ENCODE assay signal across 28 cellular contexts in the genomic region with DNA sequence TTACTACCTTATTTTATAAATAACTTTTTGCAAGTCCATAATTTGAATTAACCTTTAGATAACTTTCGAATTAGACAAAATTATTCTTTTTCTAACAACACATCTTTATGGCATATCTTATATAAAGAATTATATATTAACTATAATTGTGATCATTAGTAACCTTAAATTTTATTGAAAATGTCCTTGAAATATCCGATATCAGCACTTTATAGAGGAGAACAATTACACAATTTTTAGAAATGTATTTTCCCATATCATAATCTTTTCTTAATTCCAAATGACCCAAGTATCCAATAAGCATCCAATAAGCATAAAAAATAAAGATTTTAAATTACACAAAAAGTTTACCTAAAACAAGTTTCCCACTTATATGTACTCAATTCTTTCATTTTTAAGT.
"Had no signal": no experiment of that assay in that cellular context is flagged by ENCODE, and none has a peak within 500 bp of the region (broad histone marks: within the 10 kb centered on the region; RNA-seq: fewer than 3 reads in every experiment).

No MANE protein-coding gene starts in this region.

- ATAC-seq: activated CD8-positive, alpha-beta T cell treated with anti-CD3 and anti-CD28 coated beads, Interleukin-2, amount 10 ng/mL, durations not matched to agents 7 days and 5 days; Panc1; SK-N-SH treated with all-trans-retinoic acid at 6 μM for 48 hours; WTC11 had no signal

- H3K4me3 Mint-ChIP-seq: activated CD8-positive, alpha-beta T cell treated with anti-CD3 and anti-CD28 coated beads, Interleukin-2, amount 10 ng/mL, durations not matched to agents 7 days and 5 days; activated naive CD8-positive, alpha-beta T cell treated with anti-CD3 and anti-CD28 coated beads, Interleukin-2, amount 10 ng/mL, durations not matched to agents 7 days and 5 days; WTC11 had no signal

- H3K4me3 ChIP-seq: adrenal gland, SJSA1 had no signal

- H3K27me3 ChIP-seq: adrenal gland, SJSA1 had no signal

- H3K27ac Mint-ChIP-seq: activated CD8-positive, alpha-beta T cell treated with anti-CD3 and anti-CD28 coated beads, Interleukin-2, amount 10 ng/mL, durations not matched to agents 7 days and 5 days; activated naive CD8-positive, alpha-beta T cell treated with anti-CD3 and anti-CD28 coated beads, Interleukin-2, amount 10 ng/mL, durations not matched to agents 7 days and 5 days; WTC11 had no signal

- H3K9me3 ChIP-seq: adrenal gland, SJSA1 had no signal

- H3K27ac ChIP-seq: adrenal gland, RWPE1, SJSA1 had no signal

- H3K27me3 Mint-ChIP-seq: activated naive CD8-positive, alpha-beta T cell treated with anti-CD3 and anti-CD28 coated beads, Interleukin-2, amount 10 ng/mL, durations not matched to agents 7 days and 5 days had no signal

- H3K4me1 ChIP-seq: adrenal gland, SJSA1 had no signal

- DNase-seq: activated CD4-positive, alpha-beta T cell treated with anti-CD3 and anti-CD28 coated beads for 48 hours; activated CD4-positive, alpha-beta T cell treated with anti-CD3 and anti-CD28 coated beads, Interleukin-2, amount 50 U/mL, for 4 hours; activated CD4-positive, CD25-positive, alpha-beta regulatory T cell treated with anti-CD3 and anti-CD28 coated beads, Interleukin-2, amount 50 U/mL, for 72 hours; activated CD8-positive, alpha-beta memory T cell treated with anti-CD3 and anti-CD28 coated beads, Interleukin-2, amount 50 U/mL, for 48 hours; activated CD8-positive, alpha-beta T cell treated with anti-CD3 and anti-CD28 coated beads, Interleukin-2, amount 10 ng/mL, durations not matched to agents 7 days and 5 days; activated naive CD4-positive, alpha-beta T cell treated with anti-CD3 and anti-CD28 coated beads, Interleukin-2, amount 50 U/mL, for 16 hours; activated naive CD8-positive, alpha-beta T cell treated with anti-CD3 and anti-CD28 coated beads, Interleukin-2, amount 10 ng/mL, durations not matched to agents 7 days and 5 days; activated T-cell treated with anti-CD3 and anti-CD28 coated beads, Interleukin-2, amount 50 U/mL, for 1 hour; adrenal gland; anterior cingulate cortex; cerebellar nuclear complex; MV-4-11; NCI-H1092 treated with DMSO at 0.1 percent for 48 hours; NCI-H1417 treated with DMSO at 0.1 percent for 48 hours; NCI-H1694 treated with DMSO at 0.1 percent for 48 hours; NCI-H2029 treated with DMSO at 0.1 percent for 48 hours; NCI-H345; NCI-H510A; NCI-H526 treated with DMSO at 0.1 percent for 48 hours; NK-92 treated with Interleukin-12 subunit alpha and Interleukin-12 subunit beta, amount 100 ng/mL, for 24 hours; OCI-M1; SHP77; SW 1271 had no signal

- H3K36me3 ChIP-seq: adrenal gland, SJSA1 had no signal
